Comparison of ENCODE assay signal across 39 cellular contexts in the genomic region with DNA sequence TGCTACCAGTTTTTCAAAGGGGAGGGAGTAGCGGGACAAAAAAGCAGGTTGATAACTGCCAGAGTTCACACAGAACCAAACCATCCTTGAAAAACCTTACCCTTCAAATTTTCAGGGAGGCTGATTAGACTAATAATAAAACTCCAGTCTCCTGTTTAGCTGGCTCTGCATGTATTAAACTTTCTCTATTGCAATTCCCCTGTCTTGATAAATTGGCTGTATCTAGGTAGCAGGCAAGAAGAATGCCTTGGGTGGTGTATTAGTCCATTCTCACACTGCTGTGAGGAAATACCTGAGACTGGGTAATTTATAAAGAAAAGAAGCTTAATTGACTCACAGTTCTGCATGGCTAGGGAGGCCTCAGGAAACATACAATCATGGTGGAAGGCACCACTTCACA. TPM values are rescaled to one million over a fixed set of nuclear protein-coding genes. Genes with fewer than 3 reads are reported as not detected.
"Had no signal": no experiment of that assay in that cellular context is flagged by ENCODE, and none has a peak within 500 bp of the region (broad histone marks: within the 10 kb centered on the region; RNA-seq: fewer than 3 reads in every experiment).

No MANE protein-coding gene starts in this region.

- H3K27ac ChIP-seq: ascending aorta, cardiac muscle cell, VCaP had no signal

- ATAC-seq: activated CD4-positive, alpha-beta T cell treated with anti-CD3 and anti-CD28 coated beads for 36 hours; activated CD4-positive, CD25-positive, alpha-beta regulatory T cell treated with anti-CD3 and anti-CD28 coated beads, Interleukin-2, amount 50 U/mL, for 24 hours; activated CD8-positive, alpha-beta memory T cell treated with anti-CD3 and anti-CD28 coated beads, Interleukin-2, amount 10 ng/mL, durations not matched to agents 7 days and 5 days; activated CD8-positive, alpha-beta T cell treated with anti-CD3 and anti-CD28 coated beads, Interleukin-2, amount 10 ng/mL, durations not matched to agents 7 days and 5 days; activated naive CD8-positive, alpha-beta T cell treated with anti-CD3 and anti-CD28 coated beads, Interleukin-2, amount 50 U/mL, for 24 hours had no signal

- H3K4me1 ChIP-seq: ascending aorta had no signal

- H3K4me3 ChIP-seq: ascending aorta, cardiac muscle cell had no signal

- H3K27ac Mint-ChIP-seq: activated CD4-positive, alpha-beta memory T cell treated with anti-CD3 and anti-CD28 coated beads, Interleukin-2, amount 10 ng/mL, durations not matched to agents 7 days and 5 days; activated CD4-positive, alpha-beta T cell treated with anti-CD3 and anti-CD28 coated beads for 36 hours; activated CD4-positive, alpha-beta T cell treated with anti-CD3 and anti-CD28 coated beads, Interleukin-2, amount 10 ng/mL, durations not matched to agents 7 days and 5 days; activated CD8-positive, alpha-beta memory T cell treated with anti-CD3 and anti-CD28 coated beads, Interleukin-2, amount 10 ng/mL, durations not matched to agents 7 days and 5 days; activated CD8-positive, alpha-beta T cell treated with anti-CD3 and anti-CD28 coated beads, Interleukin-2, amount 10 ng/mL, durations not matched to agents 7 days and 5 days; activated naive CD4-positive, alpha-beta T cell treated with anti-CD3 and anti-CD28 coated beads, Interleukin-2, amount 10 ng/mL, durations not matched to agents 7 days and 5 days; activated naive CD4-positive, alpha-beta T cell treated with anti-CD3 and anti-CD28 coated beads, Interleukin-2, amount 50 U/mL, for 24 hours; activated naive CD8-positive, alpha-beta T cell; activated naive CD8-positive, alpha-beta T cell treated with anti-CD3 and anti-CD28 coated beads, Interleukin-2, amount 10 ng/mL, durations not matched to agents 7 days and 5 days; activated naive CD8-positive, alpha-beta T cell treated with anti-CD3 and anti-CD28 coated beads, Interleukin-2, amount 50 U/mL, for 24 hours; activated T-cell treated with anti-CD3 and anti-CD28 coated beads, Interleukin-2, amount 50 U/mL, for 24 hours; activated T-helper 2 cell treated with anti-CD3 and anti-CD28 coated beads, Interferon-gamma antibody, Interleukin-2, Interleukin-4, amounts not matched to agents 10 μg/mL and 5 μg/mL and 100 μg/mL, durations not matched to agents 14 hours and 24 hours and 36 hours; brain; T-helper 1 cell treated with Interleukin-12 subunit alpha and Interleukin-12 subunit beta and Interleukin-4 antibody, amounts not matched to agents 30 μg/mL and 1 μg/mL, for 36 hours; T-helper 2 cell treated with Interferon-gamma antibody and Interleukin-4, amounts not matched to agents 5 μg/mL and 100 μg/mL, for 36 hours had no signal

- H3K36me3 Mint-ChIP-seq: activated CD8-positive, alpha-beta memory T cell treated with anti-CD3 and anti-CD28 coated beads, Interleukin-2, amount 10 ng/mL, durations not matched to agents 7 days and 5 days; activated naive CD4-positive, alpha-beta T cell treated with anti-CD3 and anti-CD28 coated beads, Interleukin-2, amount 10 ng/mL, durations not matched to agents 7 days and 5 days; activated naive CD8-positive, alpha-beta T cell treated with anti-CD3 and anti-CD28 coated beads, Interleukin-2, amount 10 ng/mL, durations not matched to agents 7 days and 5 days had no signal

- DNase-seq: activated CD4-positive, alpha-beta memory T cell treated with anti-CD3 and anti-CD28 coated beads, Interleukin-2, amount 10 ng/mL, durations not matched to agents 7 days and 5 days; activated CD4-positive, alpha-beta T cell treated with anti-CD3 and anti-CD28 coated beads for 1 hour; activated CD4-positive, alpha-beta T cell treated with anti-CD3 and anti-CD28 coated beads for 36 hours; activated CD4-positive, alpha-beta T cell treated with anti-CD3 and anti-CD28 coated beads for 48 hours; activated CD4-positive, alpha-beta T cell treated with anti-CD3 and anti-CD28 coated beads, Interleukin-2, amount 10 ng/mL, durations not matched to agents 7 days and 5 days; activated CD4-positive, alpha-beta T cell treated with anti-CD3 and anti-CD28 coated beads, Interleukin-2, amount 50 U/mL, for 48 hours; activated CD4-positive, CD25-positive, alpha-beta regulatory T cell; activated CD8-positive, alpha-beta memory T cell treated with anti-CD3 and anti-CD28 coated beads for 24 hours; activated CD8-positive, alpha-beta memory T cell treated with anti-CD3 and anti-CD28 coated beads, Interleukin-2, amount 10 ng/mL, durations not matched to agents 7 days and 5 days; activated CD8-positive, alpha-beta memory T cell treated with anti-CD3 and anti-CD28 coated beads, Interleukin-2, amount 50 U/mL, for 48 hours; activated CD8-positive, alpha-beta T cell treated with anti-CD3 and anti-CD28 coated beads, Interleukin-2, amount 10 ng/mL, durations not matched to agents 7 days and 5 days; activated effector memory CD4-positive, alpha-beta T cell treated with Interleukin-2 at 50 U/mL for 16 hours; activated gamma-delta T cell; activated naive CD4-positive, alpha-beta T cell treated with anti-CD3 and anti-CD28 coated beads, Interleukin-2, amount 10 ng/mL, durations not matched to agents 7 days and 5 days; activated naive CD4-positive, alpha-beta T cell treated with Interleukin-2 at 50 U/mL for 16 hours; activated naive CD8-positive, alpha-beta T cell treated with anti-CD3 and anti-CD28 coated beads, Interleukin-2, amount 10 ng/mL, durations not matched to agents 7 days and 5 days; activated naive CD8-positive, alpha-beta T cell treated with anti-CD3 and anti-CD28 coated beads, Interleukin-2, amount 50 U/mL, for 24 hours; activated T-cell treated with anti-CD3 and anti-CD28 coated beads, Interleukin-2, amount 50 U/mL, for 24 hours; activated T-cell treated with anti-CD3 and anti-CD28 coated beads, Interleukin-2, amount 50 U/mL, for 48 hours; amygdala; anterior cingulate cortex; caudate nucleus; cerebellar nuclear complex; T-helper 1 cell; T-helper 2 cell; T-helper 9 cell had no signal

- H3K9me3 Mint-ChIP-seq: activated CD4-positive, alpha-beta memory T cell treated with anti-CD3 and anti-CD28 coated beads, Interleukin-2, amount 10 ng/mL, durations not matched to agents 7 days and 5 days; activated naive CD4-positive, alpha-beta T cell treated with anti-CD3 and anti-CD28 coated beads, Interleukin-2, amount 50 U/mL, for 24 hours; activated T-helper 2 cell treated with anti-CD3 and anti-CD28 coated beads, Interferon-gamma antibody, Interleukin-2, Interleukin-4, amounts not matched to agents 10 μg/mL and 5 μg/mL and 100 μg/mL, durations not matched to agents 14 hours and 24 hours and 36 hours; central memory CD8-positive, alpha-beta T cell; T-helper 2 cell treated with Interferon-gamma antibody and Interleukin-4, amounts not matched to agents 5 μg/mL and 100 μg/mL, for 36 hours had no signal

- H3K27me3 ChIP-seq: ascending aorta, cardiac muscle cell had no signal

- H3K27me3 Mint-ChIP-seq: activated CD4-positive, alpha-beta T cell treated with anti-CD3 and anti-CD28 coated beads for 36 hours; activated CD4-positive, alpha-beta T cell treated with anti-CD3 and anti-CD28 coated beads, Interleukin-2, amount 10 ng/mL, durations not matched to agents 7 days and 5 days; activated CD8-positive, alpha-beta memory T cell treated with anti-CD3 and anti-CD28 coated beads, Interleukin-2, amount 10 ng/mL, durations not matched to agents 7 days and 5 days; activated naive CD4-positive, alpha-beta T cell treated with anti-CD3 and anti-CD28 coated beads, Interleukin-2, amount 10 ng/mL, durations not matched to agents 7 days and 5 days; activated naive CD4-positive, alpha-beta T cell treated with anti-CD3 and anti-CD28 coated beads, Interleukin-2, amount 50 U/mL, for 24 hours; activated naive CD8-positive, alpha-beta T cell; activated naive CD8-positive, alpha-beta T cell treated with anti-CD3 and anti-CD28 coated beads, Interleukin-2, amount 10 ng/mL, durations not matched to agents 7 days and 5 days; activated naive CD8-positive, alpha-beta T cell treated with anti-CD3 and anti-CD28 coated beads, Interleukin-2, amount 50 U/mL, for 24 hours; central memory CD8-positive, alpha-beta T cell had no signal

- H3K4me1 Mint-ChIP-seq: activated CD4-positive, alpha-beta memory T cell treated with anti-CD3 and anti-CD28 coated beads, Interleukin-2, amount 10 ng/mL, durations not matched to agents 7 days and 5 days; activated CD4-positive, alpha-beta T cell treated with anti-CD3 and anti-CD28 coated beads for 36 hours; activated CD4-positive, alpha-beta T cell treated with anti-CD3 and anti-CD28 coated beads, Interleukin-2, amount 10 ng/mL, durations not matched to agents 7 days and 5 days; activated CD8-positive, alpha-beta memory T cell treated with anti-CD3 and anti-CD28 coated beads, Interleukin-2, amount 10 ng/mL, durations not matched to agents 7 days and 5 days; activated naive CD4-positive, alpha-beta T cell treated with anti-CD3 and anti-CD28 coated beads, Interleukin-2, amount 10 ng/mL, durations not matched to agents 7 days and 5 days; activated naive CD4-positive, alpha-beta T cell treated with anti-CD3 and anti-CD28 coated beads, Interleukin-2, amount 50 U/mL, for 24 hours; activated naive CD8-positive, alpha-beta T cell treated with anti-CD3 and anti-CD28 coated beads, Interleukin-2, amount 10 ng/mL, durations not matched to agents 7 days and 5 days; activated naive CD8-positive, alpha-beta T cell treated with anti-CD3 and anti-CD28 coated beads, Interleukin-2, amount 50 U/mL, for 24 hours; central memory CD8-positive, alpha-beta T cell had no signal

- H3K36me3 ChIP-seq: ascending aorta, cardiac muscle cell had no signal

- H3K4me3 Mint-ChIP-seq: activated CD4-positive, alpha-beta memory T cell treated with anti-CD3 and anti-CD28 coated beads, Interleukin-2, amount 10 ng/mL, durations not matched to agents 7 days and 5 days; activated CD4-positive, alpha-beta T cell treated with anti-CD3 and anti-CD28 coated beads for 36 hours; activated CD4-positive, alpha-beta T cell treated with anti-CD3 and anti-CD28 coated beads, Interleukin-2, amount 10 ng/mL, durations not matched to agents 7 days and 5 days; activated CD8-positive, alpha-beta memory T cell treated with anti-CD3 and anti-CD28 coated beads, Interleukin-2, amount 10 ng/mL, durations not matched to agents 7 days and 5 days; activated CD8-positive, alpha-beta T cell treated with anti-CD3 and anti-CD28 coated beads, Interleukin-2, amount 10 ng/mL, durations not matched to agents 7 days and 5 days; activated naive CD4-positive, alpha-beta T cell treated with anti-CD3 and anti-CD28 coated beads, Interleukin-2, amount 10 ng/mL, durations not matched to agents 7 days and 5 days; activated naive CD4-positive, alpha-beta T cell treated with anti-CD3 and anti-CD28 coated beads, Interleukin-2, amount 50 U/mL, for 24 hours; activated naive CD8-positive, alpha-beta T cell; activated naive CD8-positive, alpha-beta T cell treated with anti-CD3 and anti-CD28 coated beads, Interleukin-2, amount 10 ng/mL, durations not matched to agents 7 days and 5 days; activated naive CD8-positive, alpha-beta T cell treated with anti-CD3 and anti-CD28 coated beads, Interleukin-2, amount 50 U/mL, for 24 hours; activated T-cell treated with anti-CD3 and anti-CD28 coated beads, Interleukin-2, amount 50 U/mL, for 24 hours; brain; central memory CD8-positive, alpha-beta T cell; T-helper 1 cell treated with Interleukin-12 subunit alpha and Interleukin-12 subunit beta and Interleukin-4 antibody, amounts not matched to agents 30 μg/mL and 1 μg/mL, for 36 hours; T-helper 2 cell treated with Interferon-gamma antibody and Interleukin-4, amounts not matched to agents 5 μg/mL and 100 μg/mL, for 36 hours had no signal

RNA-seq across cellular contexts. Expression of a gene that starts 18.1 kb away (rescaled TPM):
- total RNA-seq: activated CD4-positive, alpha-beta memory T cell treated with anti-CD3 and anti-CD28 coated beads, Interleukin-2, amount 10 ng/mL, durations not matched to agents 7 days and 5 days; activated CD4-positive, alpha-beta T cell treated with anti-CD3 and anti-CD28 coated beads for 36 hours; activated CD4-positive, alpha-beta T cell treated with anti-CD3 and anti-CD28 coated beads, Interleukin-2, amount 10 ng/mL, durations not matched to agents 7 days and 5 days; activated CD8-positive, alpha-beta memory T cell treated with anti-CD3 and anti-CD28 coated beads, Interleukin-2, amount 10 ng/mL, durations not matched to agents 7 days and 5 days; activated CD8-positive, alpha-beta T cell treated with anti-CD3 and anti-CD28 coated beads, Interleukin-2, amount 10 ng/mL, durations not matched to agents 7 days and 5 days; activated naive CD8-positive, alpha-beta T cell treated with anti-CD3 and anti-CD28 coated beads, Interleukin-2, amount 10 ng/mL, durations not matched to agents 7 days and 5 days; activated T-helper 2 cell treated with anti-CD3 and anti-CD28 coated beads, Interferon-gamma antibody, Interleukin-2, Interleukin-4, amounts not matched to agents 10 μg/mL and 5 μg/mL and 100 μg/mL, durations not matched to agents 14 hours and 24 hours and 36 hours; bronchial epithelial cell had no signal
- polyA plus RNA-seq: cardiac muscle cell had no signal

RNA-seq across cellular contexts. Expression of a gene that starts 47.8 kb away (rescaled TPM):
- total RNA-seq: activated CD4-positive, alpha-beta memory T cell treated with anti-CD3 and anti-CD28 coated beads, Interleukin-2, amount 10 ng/mL, durations not matched to agents 7 days and 5 days; activated CD4-positive, alpha-beta T cell treated with anti-CD3 and anti-CD28 coated beads, Interleukin-2, amount 10 ng/mL, durations not matched to agents 7 days and 5 days; activated CD8-positive, alpha-beta memory T cell treated with anti-CD3 and anti-CD28 coated beads, Interleukin-2, amount 10 ng/mL, durations not matched to agents 7 days and 5 days; activated CD8-positive, alpha-beta T cell treated with anti-CD3 and anti-CD28 coated beads, Interleukin-2, amount 10 ng/mL, durations not matched to agents 7 days and 5 days; activated naive CD8-positive, alpha-beta T cell treated with anti-CD3 and anti-CD28 coated beads, Interleukin-2, amount 10 ng/mL, durations not matched to agents 7 days and 5 days; activated T-helper 2 cell treated with anti-CD3 and anti-CD28 coated beads, Interferon-gamma antibody, Interleukin-2, Interleukin-4, amounts not matched to agents 10 μg/mL and 5 μg/mL and 100 μg/mL, durations not matched to agents 14 hours and 24 hours and 36 hours; ascending aorta; bronchial epithelial cell; cardiac muscle cell had no signal
- polyA plus RNA-seq: adipose tissue had no signal
